ENCODE assay signal across 20 cellular contexts in the genomic region with DNA sequence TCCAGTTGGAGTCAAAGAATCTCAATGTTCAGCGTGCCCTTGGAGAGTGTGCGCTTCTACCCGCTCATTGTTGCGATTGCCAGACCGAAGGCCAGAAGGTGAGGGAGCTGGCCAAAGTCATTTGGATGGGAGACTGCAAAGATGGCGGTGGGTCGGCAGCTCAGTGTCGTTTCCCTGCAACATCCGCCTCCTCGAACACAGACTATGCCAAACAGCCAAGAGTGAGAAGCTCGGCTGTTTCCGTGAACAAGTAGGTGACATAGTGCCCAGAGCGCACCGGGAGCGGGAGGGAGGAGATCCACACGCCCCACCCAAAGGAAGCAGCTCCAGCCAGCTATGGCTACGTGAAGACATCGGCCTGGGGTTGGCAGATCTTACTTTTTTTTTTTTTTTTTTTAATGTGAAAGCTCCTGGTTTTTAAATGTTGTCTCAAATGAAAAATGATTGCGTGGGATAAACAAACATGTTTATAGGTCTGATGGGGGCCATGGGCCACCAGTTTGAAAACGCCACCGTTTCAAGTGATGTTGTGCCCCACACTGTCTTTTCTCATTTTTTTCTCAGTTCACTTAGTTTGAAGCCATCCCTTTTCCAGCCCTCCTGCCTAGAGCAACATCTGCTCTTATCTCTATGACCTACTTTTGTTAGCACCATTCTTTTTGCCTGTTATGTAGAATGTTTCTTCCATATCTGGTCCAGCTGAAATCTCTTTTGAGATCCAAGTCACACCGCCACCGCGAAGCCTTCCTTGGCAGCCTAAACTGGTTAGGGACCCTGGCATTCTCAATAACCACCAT.
DNase-seq lines count a peak whose midpoint lies in the region; ATAC-seq, FAIRE-seq and TF ChIP-seq lines count a peak whose summit lies in the region.
"Had no signal": no experiment of that assay in that cellular context is flagged by ENCODE, and none has a peak within 500 bp of the region (broad histone marks: within the 10 kb centered on the region; RNA-seq: fewer than 3 reads in every experiment).

No MANE protein-coding gene starts in this region.

- no peaks in the 10 kb centered on the region for H3K79me1 ChIP-seq in mesenchymal stem cell (replicated peaks; ENCODE audit: low read length, poor library complexity, severe bottlenecking)

- no peak overlapping the region for H3K4me2 ChIP-seq in GM23338
- no peak overlapping the region for H3K4me2 ChIP-seq in K562 (ENCODE audit: insufficient read depth, low read length)
- H3K4me2 ChIP-seq in mesenchymal stem cell (ENCODE audit: low read length, poor library complexity, severe bottlenecking): no peak overlapping the region
- H3K4me2 ChIP-seq: BLaER1 had no signal

- H3F3A ChIP-seq in GM23338 (replicated peaks; ENCODE audit: low read depth): no peaks in the 10 kb centered on the region

- H3K23ac ChIP-seq in mesenchymal stem cell (ENCODE audit: low read length in 2 of 2): no peak overlapping the region

- H3K27me3 Mint-ChIP-seq in activated CD4-positive, alpha-beta T cell treated with anti-CD3 and anti-CD28 coated beads for 36 hours: no peaks in the 10 kb centered on the region
- peaks cover 5% of the 10 kb centered on the region for H3K27me3 Mint-ChIP-seq in GM23338 (ENCODE audit: insufficient read depth, low read depth, poor library complexity)
- H3K27me3 Mint-ChIP-seq: CD4-positive, alpha-beta memory T cell; IgD-negative memory B cell had no signal

- H3K27me3 ChIP-seq in GM23338 (ENCODE audit: insufficient read depth) (no peaks in the 10 kb centered on the region), K562 (ENCODE audit: control insufficient read depth in 2 of 2, insufficient read depth in 2 of 2, low read length in 2 of 2) (no peaks in the 10 kb centered on the region), mesenchymal stem cell (ENCODE audit: control insufficient read depth in 1 of 2, insufficient read depth in 1 of 2, low read length in 2 of 2) (no peaks in the 10 kb centered on the region), H7 (ENCODE audit: control insufficient read depth, insufficient read depth, low read length) (no peaks in the 10 kb centered on the region)
- H3K27me3 ChIP-seq: BLaER1 had no signal

- no peak for FAIRE-seq in K562 (lab: Jason Lieb, UNC)
- FAIRE-seq: GM12878, GM19239, HepG2 had no signal

- peak overlapping the region; percentile 35 for H4K91ac ChIP-seq in mesenchymal stem cell (ENCODE audit: low read length)

- TF ChIP-seq POLR2A in K562 (conservative IDR thresholded peaks at IDR 0.05): no peak

- H2AFZ ChIP-seq in GM23338 (peak overlapping the region; percentile 78; the same call in 1 of the 2 replicates), K562 (ENCODE audit: low read depth, low read length) (no peak overlapping the region), mesenchymal stem cell (ENCODE audit: low read depth, low read length) (no peak overlapping the region)

- H2BK15ac ChIP-seq in mesenchymal stem cell (ENCODE audit: low read depth, poor library complexity, severe bottlenecking): no peak overlapping the region

- no peak for TF ChIP-seq CTCF in GM23338 (conservative IDR thresholded peaks at IDR 0.05; ENCODE audit: low read depth in 2 of 2)
- no peak for TF ChIP-seq CTCF in K562 (IDR thresholded peaks at IDR 0.05 in 2 of 3, conservative IDR thresholded peaks at IDR 0.05 in 1 of 3; ENCODE audit: insufficient read depth in 2 of 3, low read depth in 1 of 3, low read length in 3 of 3)

- H2BK120ac ChIP-seq in mesenchymal stem cell (ENCODE audit: low read depth, low read length): no peak overlapping the region

- BruUV-seq in K562 (replicated peaks; lab: Mats Ljungman, UMichigan): no TSS peak

- H3K9me2 ChIP-seq in GM23338 (ENCODE audit: insufficient read depth): peaks cover 8% of the 10 kb centered on the region; the same call in 1 of the 2 replicates

- H3K4me3 ChIP-seq in GM23338 (no peak overlapping the region), K562 (no peak overlapping the region), mesenchymal stem cell (ENCODE audit: insufficient read depth in 1 of 2, low read depth in 1 of 2, low read length in 2 of 2) (no peak overlapping the region), H7 (ENCODE audit: insufficient read depth, low read depth, low read length) (no peak overlapping the region)
- H3K4me3 ChIP-seq: BLaER1, GM12878 had no signal

- 2% methylated on average over 24 of the region's 24 CpGs for WGBS in K562 (ENCODE audit: insufficient coverage, low coverage, missing lambda C conversion rate)
- 96% methylated on average over 24 of the region's 24 CpGs for WGBS in mesenchymal stem cell

- H3K4ac ChIP-seq in mesenchymal stem cell (ENCODE audit: low read depth in 1 of 2, low read length in 2 of 2): no peak overlapping the region

- no peak for ATAC-seq in activated CD4-positive, alpha-beta T cell treated with anti-CD3 and anti-CD28 coated beads for 36 hours
- ATAC-seq in GM23338 (no peak), K562 (peak; percentile 37; the same call in 2 of the 3 replicates), GM18907 (IDR thresholded peaks at IDR 0.05; ENCODE audit: unreplicated experiment) (no peak)
- ATAC-seq: HCT116, HepG2 had no signal

- in situ Hi-C loops in K562 (cut with MboI): no loop called here

- no peaks in the 10 kb centered on the region for H3K36me3 ChIP-seq in GM23338 (ENCODE audit: insufficient read depth)
- H3K36me3 ChIP-seq in K562 (ENCODE audit: control insufficient read depth, insufficient read depth, low read length): no peaks in the 10 kb centered on the region
- no peaks in the 10 kb centered on the region for H3K36me3 ChIP-seq in mesenchymal stem cell (ENCODE audit: control insufficient read depth in 1 of 2, insufficient read depth in 2 of 2, low read depth in 1 of 2, low read length in 2 of 2)
- no peaks in the 10 kb centered on the region for H3K36me3 ChIP-seq in H7 (replicated peaks; ENCODE audit: control insufficient read depth, insufficient read depth, low read length)
- H3K36me3 ChIP-seq: BLaER1 had no signal

- H4K8ac ChIP-seq in mesenchymal stem cell (ENCODE audit: low read length): no peak overlapping the region

- H4K20me1 ChIP-seq in GM23338 (replicated peaks; ENCODE audit: insufficient read depth) (no peaks in the 10 kb centered on the region), K562 (replicated peaks; ENCODE audit: control insufficient read depth, insufficient read depth, low read length) (no peaks in the 10 kb centered on the region)
- H4K20me1 ChIP-seq: BLaER1 had no signal

- no peaks in the 10 kb centered on the region for H3K36me3 Mint-ChIP-seq in activated CD4-positive, alpha-beta T cell treated with anti-CD3 and anti-CD28 coated beads for 36 hours (ENCODE audit: low read depth)
- no peaks in the 10 kb centered on the region; the same call in 2 of the 3 replicates for H3K36me3 Mint-ChIP-seq in GM23338 (ENCODE audit: low read depth)
- H3K36me3 Mint-ChIP-seq: CD14-positive monocyte; CD4-positive, alpha-beta memory T cell had no signal

- no peaks in the 10 kb centered on the region for H3K9me1 ChIP-seq in K562 (ENCODE audit: control insufficient read depth, insufficient read depth, low read length)

- H3K4me3 Mint-ChIP-seq in activated CD4-positive, alpha-beta T cell treated with anti-CD3 and anti-CD28 coated beads for 36 hours: no peak overlapping the region
- no peak overlapping the region for H3K4me3 Mint-ChIP-seq in GM23338
- H3K4me3 Mint-ChIP-seq: CD14-positive monocyte, HFFc6, IgD-negative memory B cell had no signal

- no peak for DNase-seq in activated CD4-positive, alpha-beta T cell treated with anti-CD3 and anti-CD28 coated beads for 36 hours
- no peak for DNase-seq in activated CD4-positive, alpha-beta T cell treated with anti-CD3 and anti-CD28 coated beads, Interleukin-2, amount 50 U/mL, for 4 hours
- no peak for DNase-seq in GM23338 (ENCODE audit: low spot score)
- DNase-seq in K562 (ENCODE audit: extremely low read depth in 1 of 4, low spot score in 3 of 4): no peak
- no peak for DNase-seq in mesenchymal stem cell
- no peak for DNase-seq in H7
- DNase-seq: 8988T; CD4-positive, alpha-beta memory T cell; DMS153; DMS79; GF-D8; HFFc6 had no signal

- H2BK12ac ChIP-seq in mesenchymal stem cell (ENCODE audit: low read length in 2 of 2): no peak overlapping the region

- no peak overlapping the region for H3K27ac ChIP-seq in GM23338 (ENCODE audit: low read depth)
- H3K27ac ChIP-seq in K562 (ENCODE audit: extremely low read depth, low read depth, low read length): no peak overlapping the region
- H3K27ac ChIP-seq in mesenchymal stem cell (ENCODE audit: low read length, poor library complexity, severe bottlenecking): no peak overlapping the region
- H3K27ac ChIP-seq: BLaER1 had no signal

- no peak for TF ChIP-seq RAD21 in K562 (CRISPR knock-in tag; conservative IDR thresholded peaks at IDR 0.05 in 1 of 2, IDR thresholded peaks at IDR 0.05 in 1 of 2)

- H3K79me2 ChIP-seq in GM23338 (replicated peaks; ENCODE audit: insufficient read depth) (no peaks in the 10 kb centered on the region), K562 (ENCODE audit: control insufficient read depth, insufficient read depth, low read length) (no peaks in the 10 kb centered on the region)

- H2AK5ac ChIP-seq in mesenchymal stem cell (ENCODE audit: low read length, severe bottlenecking): no peak overlapping the region

- no peak overlapping the region for H2BK5ac ChIP-seq in mesenchymal stem cell (ENCODE audit: low read depth, low read length, poor library complexity, severe bottlenecking)

- H3K9ac ChIP-seq in K562 (ENCODE audit: insufficient read depth in 1 of 2, low read depth in 2 of 2, low read length in 2 of 2): no peak overlapping the region
- H3K9ac ChIP-seq in mesenchymal stem cell (ENCODE audit: low read length): no peak overlapping the region
- H3K9ac ChIP-seq: BLaER1 had no signal

- H3K4me1 Mint-ChIP-seq in activated CD4-positive, alpha-beta T cell treated with anti-CD3 and anti-CD28 coated beads for 36 hours: peaks cover 5% of the 10 kb centered on the region
- no peaks in the 10 kb centered on the region for H3K4me1 Mint-ChIP-seq in GM23338
- H3K4me1 Mint-ChIP-seq: CD14-positive monocyte; CD4-positive, alpha-beta memory T cell; IgD-negative memory B cell had no signal

- CTCF ChIA-PET in activated CD4-positive, alpha-beta T cell treated with anti-CD3 and anti-CD28 coated beads for 36 hours (lab: Charles Lee): interaction anchor here (1.0 kb wide), 1 partner anchor 9 kb away, joined by 3 read pairs; no protein-coding TSS in a partner anchor
- CTCF ChIA-PET in K562 (lab: Yijun Ruan, JAX; ENCODE audit: low intra/inter-chr PET ratio): no interaction called here

- no peak overlapping the region for H3K18ac ChIP-seq in mesenchymal stem cell (ENCODE audit: low read depth in 1 of 2, low read length in 2 of 2)

- TF ChIP-seq EP300 in K562 (IDR thresholded peaks at IDR 0.05; ENCODE audit: low read length): no peak

- POLR2A ChIA-PET in activated CD4-positive, alpha-beta T cell treated with anti-CD3 and anti-CD28 coated beads for 36 hours (lab: Charles Lee): no interaction called here
- POLR2A ChIA-PET in K562 (lab: Yijun Ruan, JAX): interaction anchor here (0.6 to 0.8 kb wide), 2 partner anchors 474 to 1449 kb away, joined by 3 to 5 read pairs; no protein-coding TSS in a partner anchor

- H3K9me3 ChIP-seq in K562 (replicated peaks; ENCODE audit: control insufficient read depth, insufficient read depth, low read depth, low read length) (no peaks in the 10 kb centered on the region), mesenchymal stem cell (ENCODE audit: control insufficient read depth, low read length) (no peaks in the 10 kb centered on the region)
- H3K9me3 ChIP-seq: BLaER1 had no signal

- peak overlapping the region; percentile 29 for H3K27ac Mint-ChIP-seq in activated CD4-positive, alpha-beta T cell treated with anti-CD3 and anti-CD28 coated beads for 36 hours
- no peak overlapping the region for H3K27ac Mint-ChIP-seq in GM23338
- H3K27ac Mint-ChIP-seq: CD14-positive monocyte; CD4-positive, alpha-beta memory T cell; HFFc6; IgD-negative memory B cell had no signal

- intact Hi-C loops in activated CD4-positive, alpha-beta T cell treated with anti-CD3 and anti-CD28 coated beads for 36 hours (cut with DNase I, micrococcal nuclease): no loop called here
- intact Hi-C loops in K562 (cut with micrococcal nuclease): no loop called here

- peaks cover 5% of the 10 kb centered on the region for H3K9me3 Mint-ChIP-seq in activated CD4-positive, alpha-beta T cell treated with anti-CD3 and anti-CD28 coated beads for 36 hours (ENCODE audit: low read depth)
- H3K9me3 Mint-ChIP-seq in GM23338: peaks cover 5% of the 10 kb centered on the region; the same call in 1 of the 3 replicates

- H3K14ac ChIP-seq in mesenchymal stem cell (ENCODE audit: low read length in 2 of 2): no peak overlapping the region

- H3K4me1 ChIP-seq in GM23338 (ENCODE audit: insufficient read depth) (no peaks in the 10 kb centered on the region), K562 (replicated peaks in 1 of 2; ENCODE audit: control insufficient read depth in 2 of 2, insufficient read depth in 2 of 2, low read length in 2 of 2) (no peaks in the 10 kb centered on the region), mesenchymal stem cell (ENCODE audit: control insufficient read depth, insufficient read depth, low read depth, low read length) (no peaks in the 10 kb centered on the region)
